ENCODE assay signal across 1 cellular context in genomic region chr16:89860747-89861304, GRCh38.
TF ChIP-seq lines count a peak whose summit lies in the region.

No MANE protein-coding gene starts in this region.

TF ChIP-seq in endothelial cell of umbilical vein, 7 proteins besides CTCF, POLR2A, EP300 and RAD21:
- TF ChIP-seq EZH2 (IDR thresholded peaks at IDR 0.05; ENCODE audit: borderline replicate concordance, low read depth, low read length, severe bottlenecking) (no peak), GATA2 (IDR thresholded peaks at IDR 0.05; ENCODE audit: insufficient read depth, insufficient read length, low read depth, low read length) (no peak), MYC (IDR thresholded peaks at IDR 0.05; ENCODE audit: low read depth, low read length) (no peak), FOS (IDR thresholded peaks at IDR 0.05; ENCODE audit: borderline replicate concordance, insufficient read depth, low read length) (no peak), JUN (IDR thresholded peaks at IDR 0.05; ENCODE audit: borderline replicate concordance, insufficient read depth, insufficient read length, low read depth) (no peak), MAX (IDR thresholded peaks at IDR 0.05; ENCODE audit: insufficient read depth, insufficient read length) (no peak), POLR2AphosphoS5 (IDR thresholded peaks at IDR 0.05; ENCODE audit: insufficient read depth, low read depth, low read length) (peak; percentile 35)
